Comparison of ENCODE assay signal across 10 cellular contexts in genomic region chr4:147735413-147736301, GRCh38. TPM values are rescaled to one million over a fixed set of nuclear protein-coding genes. Genes with fewer than 3 reads are reported as not detected.
DNase-seq lines count a peak whose midpoint lies in the region; ATAC-seq and TF ChIP-seq lines count a peak whose summit lies in the region.
"Had no signal": no experiment of that assay in that cellular context is flagged by ENCODE, and none has a peak within 500 bp of the region (broad histone marks: within the 10 kb centered on the region; RNA-seq: fewer than 3 reads in every experiment).

No MANE protein-coding gene starts in this region.

- H3K14ac ChIP-seq in trophoblast cell (ENCODE audit: low read length), result no peak overlapping the region

- TF ChIP-seq POLR2A in adrenal gland (IDR thresholded peaks at IDR 0.05), result no peak

- peak; percentile 33 for ATAC-seq in GM18511 (IDR thresholded peaks at IDR 0.05; ENCODE audit: unreplicated experiment)
- peak; percentile 19 for ATAC-seq in HG02759 (IDR thresholded peaks at IDR 0.05; ENCODE audit: unreplicated experiment)
- no peak for ATAC-seq in GM21381 (IDR thresholded peaks at IDR 0.05; ENCODE audit: unreplicated experiment)
- ATAC-seq in HG03439 (IDR thresholded peaks at IDR 0.05; ENCODE audit: unreplicated experiment), result no peak

- no peak overlapping the region for H3K18ac ChIP-seq in trophoblast cell (ENCODE audit: low read length)

- TF ChIP-seq CTCF in adrenal gland (IDR thresholded peaks at IDR 0.05), result no peak

- H3K4me2 ChIP-seq in trophoblast cell (ENCODE audit: low read length), result peak overlapping the region; percentile 38

- no peak overlapping the region for H4K91ac ChIP-seq in trophoblast cell (ENCODE audit: low read depth, low read length)

- H3K4me1 ChIP-seq in adrenal gland (replicated peaks in 1 of 2) (peaks cover 19 to 47% of the 10 kb centered on the region in 2 donors), trophoblast cell (ENCODE audit: control insufficient read depth in 1 of 2, insufficient read depth in 2 of 2, low read length in 2 of 2) (peaks cover 10 to 20% of the 10 kb centered on the region in 2 experiments)

- H3K4me3 ChIP-seq in adrenal gland (peak overlapping the region in 1 of 4 donors; percentile 95), trophoblast cell (ENCODE audit: low read depth, low read length) (no peak overlapping the region)
- H3K4me3 ChIP-seq: SK-N-MC had no signal

- no peak overlapping the region for H2BK12ac ChIP-seq in trophoblast cell (ENCODE audit: low read length)

- H3K23ac ChIP-seq in trophoblast cell (ENCODE audit: low read length), result no peak overlapping the region

- H3K9me3 ChIP-seq in adrenal gland (replicated peaks in 1 of 3) (no peaks in the 10 kb centered on the region), trophoblast cell (ENCODE audit: insufficient read depth, low read depth, low read length) (no peaks in the 10 kb centered on the region)

- H3K9ac ChIP-seq in trophoblast cell (ENCODE audit: low read length), result no peak overlapping the region

- H3K27me3 ChIP-seq in adrenal gland (no peaks in the 10 kb centered on the region), trophoblast cell (ENCODE audit: insufficient read depth, low read length) (no peaks in the 10 kb centered on the region)

- H2BK5ac ChIP-seq in trophoblast cell (ENCODE audit: low read depth, low read length, poor library complexity), result no peak overlapping the region

- peaks cover 23% of the 10 kb centered on the region for H3K79me2 ChIP-seq in trophoblast cell (ENCODE audit: control insufficient read depth, insufficient read depth, low read length, poor library complexity)

- H2BK120ac ChIP-seq in trophoblast cell (ENCODE audit: insufficient read depth, low read length, poor library complexity), result no peak overlapping the region

- H2AFZ ChIP-seq in trophoblast cell (ENCODE audit: insufficient read depth, low read length, poor library complexity), result no peak overlapping the region

- no peak overlapping the region for H2AK5ac ChIP-seq in trophoblast cell (ENCODE audit: low read length)

- no peak overlapping the region for H4K12ac ChIP-seq in trophoblast cell (ENCODE audit: low read depth, low read length)

- H3K4ac ChIP-seq in trophoblast cell (ENCODE audit: low read depth, low read length), result peak overlapping the region; percentile 82

- intact Hi-C loops in adrenal gland (cut with DNase I), result no loop called here

- H3K36me3 ChIP-seq in adrenal gland (replicated peaks in 1 of 2), result no peaks in the 10 kb centered on the region
- H3K36me3 ChIP-seq in trophoblast cell (ENCODE audit: control insufficient read depth in 1 of 2, insufficient read depth in 2 of 2, low read length in 2 of 2), result no peaks in the 10 kb centered on the region

- DNase-seq in adrenal gland (no peak), trophoblast cell (no peak), COLO829 (ENCODE audit: low spot score) (no peak)
- DNase-seq in activated naive CD4-positive, alpha-beta T cell treated with Interleukin-2 at 50 U/mL for 16 hours, result no peak
- DNase-seq: stimulated activated CD4-positive, alpha-beta T cell treated with anti-CD3 and anti-CD28 coated beads, Interleukin-12 subunit alpha, Interleukin-12 subunit beta, amount 100 ng/mL, for 4 hours had no signal

- no peak overlapping the region for H4K8ac ChIP-seq in trophoblast cell (ENCODE audit: low read depth, low read length)

- H3K27ac ChIP-seq in adrenal gland, result peak overlapping the region in 3 of 5 donors; percentile 4 to 33 (median 20)
- peak overlapping the region; percentile 43 for H3K27ac ChIP-seq in trophoblast cell (ENCODE audit: low read depth, low read length)
- H3K27ac ChIP-seq: SK-N-MC had no signal

- WGBS in adrenal gland, 4 donors, result 70 to 76% (median 75%) methylated on average over 6 of the region's 6 CpGs
- WGBS in trophoblast cell (ENCODE audit: extremely low coverage, insufficient coverage, insufficient read length), result no CpG with 5 or more reads among the region's 6 CpGs

- peaks cover 21% of the 10 kb centered on the region for H3K79me1 ChIP-seq in trophoblast cell (ENCODE audit: low read length)

RNA-seq across cellular contexts. Expression of gene ARHGAP10, which starts 3.8 kb away (rescaled TPM):
- 10 to 100 TPM; 14.1 to 40.8 (median 26.9) TPM for total RNA-seq in adrenal gland
- 10 to 100 TPM; 12.9 to 22.9 (median 17.6) TPM for polyA plus RNA-seq in adrenal gland
- polyA plus RNA-seq in trophoblast cell (2013), result 18.2 and 18.7 TPM in 2 replicates

RNA-seq across cellular contexts. Expression of gene PRMT9, which starts 51.7 kb away (rescaled TPM):
- total RNA-seq in adrenal gland, result 10 to 100 TPM in 4 of 8 donors, 1 to 10 TPM in 4; 5.4 to 13.5 (median 10.0) TPM
- 10 to 100 TPM; 11.9 to 13.3 (median 12.0) TPM for polyA plus RNA-seq in adrenal gland
- polyA plus RNA-seq in trophoblast cell (2013), result 4.2 and 4.4 TPM in 2 replicates

Comparison
In these comparisons a context has a peak if more than half of its experiments do, and no peak if none do; other contexts are left out.
1. ATAC-seq: peak in GM18511 (single experiment) and HG02759 (single experiment); none in GM21381 (single experiment) and HG03439 (single experiment).